ENCODE assay signal across 18 cellular contexts in genomic region chr3:185470323-185470722, GRCh38.
A peak's percentile ranks its signal among the peaks of the same experiment; 100 is the strongest.
DNase-seq lines count a peak whose midpoint lies in the region; TF ChIP-seq lines count a peak whose summit lies in the region.
"Had no signal": no experiment of that assay in that cellular context is flagged by ENCODE, and none has a peak within 500 bp of the region (broad histone marks: within the 10 kb centered on the region; RNA-seq: fewer than 3 reads in every experiment).

No MANE protein-coding gene starts in this region.

- no peaks in the 10 kb centered on the region for H3K9me3 ChIP-seq in iPS DF 6.9 (ENCODE audit: control insufficient read depth, insufficient read depth, low read length)

- no peak overlapping the region for H3K27ac ChIP-seq in iPS DF 6.9 (ENCODE audit: low read length)

- in situ Hi-C loops in KBM-7 (cut with MboI; ENCODE audit: low pct_unique_long_range_greater_than_20kb, low sequenced_read_pairs), result no loop called here

- TF ChIP-seq CTCF in choroid plexus epithelial cell (conservative IDR thresholded peaks at IDR 0.05; ENCODE audit: low read depth, low read length), result no peak

- H3K4me3 ChIP-seq in choroid plexus epithelial cell (ENCODE audit: low read depth, low read length) (no peak overlapping the region), iPS DF 6.9 (ENCODE audit: low read length) (no peak overlapping the region)

- no CpG with 5 or more reads among the region's 3 CpGs for WGBS in iPS DF 6.9 (ENCODE audit: insufficient coverage, insufficient read length)

- H3K36me3 ChIP-seq in iPS DF 6.9 (ENCODE audit: control insufficient read depth, insufficient read depth, low read length), result no peaks in the 10 kb centered on the region

- DNase-seq in KBM-7 (peak; percentile 61), choroid plexus epithelial cell (ENCODE audit: low read depth) (peak; percentile 29), iPS DF 6.9 (ENCODE audit: low read depth, low spot score) (peak; percentile 13), amygdala (lab: John Stamatoyannopoulos, UW) (no peak), dedifferentiated amniotic fluid mesenchymal stem cell (ENCODE audit: extremely low spot score) (no peak), foreskin melanocyte (no peak), HuH-7 (ENCODE audit: low spot score) (no peak)
- DNase-seq: ACHN; C1 segment of cervical spinal cord; CD8-positive, alpha-beta memory T cell; DMS79; HCEC 1CT; NCI-H1105; NCI-H2081; NCI-H2171 treated with DMSO at 0.1 percent for 48 hours; NCI-H446; OCI-M1; Right ventricle myocardium superior had no signal

- H3K4me1 ChIP-seq in iPS DF 6.9 (ENCODE audit: control insufficient read depth, insufficient read depth, low read length), result no peaks in the 10 kb centered on the region

- no peaks in the 10 kb centered on the region for H3K27me3 ChIP-seq in iPS DF 6.9 (ENCODE audit: control insufficient read depth, insufficient read depth, low read length)

Comparison
In these comparisons a context has a peak if more than half of its experiments do, and no peak if none do; other contexts are left out.
1. DNase-seq: peak in KBM-7 (single experiment), choroid plexus epithelial cell (single experiment) and iPS DF 6.9 (single experiment); none in amygdala (0 of 56), dedifferentiated amniotic fluid mesenchymal stem cell (single experiment), foreskin melanocyte (single experiment) and HuH-7 (single experiment).